In genomic region chr1:99441234-99442095, GRCh38 we compare ENCODE assay signal across 10 cellular contexts.
A peak's percentile ranks its signal among the peaks of the same experiment; 100 is the strongest.
DNase-seq lines count a peak whose midpoint lies in the region; ATAC-seq and TF ChIP-seq lines count a peak whose summit lies in the region.
"Had no signal": no experiment of that assay in that cellular context is flagged by ENCODE, and none has a peak within 500 bp of the region (broad histone marks: within the 10 kb centered on the region; RNA-seq: fewer than 3 reads in every experiment).

No MANE protein-coding gene starts in this region.

- H3K9me3 Mint-ChIP-seq in HFFc6: peaks cover 4% of the 10 kb centered on the region; the same call in 1 of the 2 replicates
- H3K9me3 Mint-ChIP-seq: neural crest cell had no signal

- H3K27me3 Mint-ChIP-seq in HFFc6 (ENCODE audit: insufficient read depth): no peaks in the 10 kb centered on the region

- no peak for ATAC-seq in GM21515 (IDR thresholded peaks at IDR 0.05; ENCODE audit: unreplicated experiment)

- no peak overlapping the region for H3K4me3 ChIP-seq in AG10803 (ENCODE audit: low read length)
- H3K4me3 ChIP-seq in SK-N-SH (ENCODE audit: low read depth in 2 of 2, low read length in 1 of 2): no peak overlapping the region
- no peak overlapping the region for H3K4me3 ChIP-seq in HAP-1
- H3K4me3 ChIP-seq in right atrium auricular region: no peak overlapping the region

- no peaks in the 10 kb centered on the region for H3K36me3 ChIP-seq in SK-N-SH (replicated peaks in 1 of 2; ENCODE audit: control insufficient read depth in 1 of 2, insufficient read depth in 2 of 2, low read length in 1 of 2)
- H3K36me3 ChIP-seq in HAP-1 (replicated peaks): no peaks in the 10 kb centered on the region
- H3K36me3 ChIP-seq in right atrium auricular region: no peaks in the 10 kb centered on the region

- WGBS in SK-N-SH (ENCODE audit: low lambda C conversion rate): 78% methylated on average over 8 of the region's 8 CpGs

- in situ Hi-C loops in HAP-1 (cut with MboI; ENCODE audit: low sequenced_read_pairs): no loop called here

- CTCF ChIA-PET in SK-N-SH (lab: Yijun Ruan, JAX): interaction anchor here (0.6 kb wide), 1 partner anchor 72 kb away, joined by 3 read pairs; no protein-coding TSS in a partner anchor

- no peak for TF ChIP-seq EP300 in SK-N-SH (IDR thresholded peaks at IDR 0.05; ENCODE audit: borderline replicate concordance in 1 of 2, low read depth in 1 of 2, low read length in 1 of 2)

- H3K9me3 ChIP-seq in SK-N-SH (no peaks in the 10 kb centered on the region), HAP-1 (no peaks in the 10 kb centered on the region), right atrium auricular region (no peaks in the 10 kb centered on the region)

- peak overlapping the region; percentile 73 for H2AFZ ChIP-seq in SK-N-SH (ENCODE audit: low read depth)

- H3K27ac ChIP-seq in SK-N-SH (ENCODE audit: low read depth in 2 of 2, low read length in 1 of 2) (peak overlapping the region in 1 of 2 experiments; percentile 48; a peak in 1 of 4 replicates), right atrium auricular region (no peak overlapping the region)

- DNase-seq in AG10803 (ENCODE audit: low read depth): peak; percentile 65
- peak; percentile 45 for DNase-seq in HFFc6
- no peak for DNase-seq in SK-N-SH
- DNase-seq in foreskin melanocyte: peak; percentile 57
- DNase-seq in HAP-1 (ENCODE audit: low spot score in 2 of 2): no peak
- no peak for DNase-seq in NCI-H2227 (lab: John Stamatoyannopoulos, UW; ENCODE audit: unreplicated experiment)
- no peak for DNase-seq in right atrium auricular region (ENCODE audit: low spot score)
- DNase-seq: NCI-H2227 treated with DMSO at 0.1 percent for 48 hours had no signal

- no peaks in the 10 kb centered on the region for H3K79me2 ChIP-seq in SK-N-SH (ENCODE audit: insufficient read depth)

- no peaks in the 10 kb centered on the region for H4K20me1 ChIP-seq in SK-N-SH (ENCODE audit: insufficient read depth)

- no peak for TF ChIP-seq CTCF in AG10803 (conservative IDR thresholded peaks at IDR 0.05; ENCODE audit: low read length)
- TF ChIP-seq CTCF in HFFc6 (IDR thresholded peaks at IDR 0.05): no peak
- TF ChIP-seq CTCF in SK-N-SH (IDR thresholded peaks at IDR 0.05): no peak
- TF ChIP-seq CTCF in right atrium auricular region (IDR thresholded peaks at IDR 0.05): no peak

- 0 out of 2 replicates have a peak overlapping the region, but pooled peaks have one; percentile 0 for H3K4me2 ChIP-seq in SK-N-SH

- H3K9me2 ChIP-seq in SK-N-SH: no peaks in the 10 kb centered on the region

- POLR2A ChIA-PET in SK-N-SH (lab: Yijun Ruan, JAX): no interaction called here

- peaks cover 38% of the 10 kb centered on the region for H3K4me1 Mint-ChIP-seq in HFFc6 (ENCODE audit: low read depth)
- H3K4me1 Mint-ChIP-seq: neural crest cell had no signal

- TF ChIP-seq RAD21 in SK-N-SH (IDR thresholded peaks at IDR 0.05; ENCODE audit: low read length): no peak

- H3K4me1 ChIP-seq in SK-N-SH (ENCODE audit: control insufficient read depth in 1 of 2, insufficient read depth in 2 of 2, low read depth in 1 of 2, low read length in 1 of 2) (no peaks in the 10 kb centered on the region; a peak in 1 of 4 replicates), HAP-1 (no peaks in the 10 kb centered on the region), right atrium auricular region (no peaks in the 10 kb centered on the region)

- H3K27me3 ChIP-seq in SK-N-SH (ENCODE audit: insufficient read depth): no peaks in the 10 kb centered on the region
- no peaks in the 10 kb centered on the region for H3K27me3 ChIP-seq in HAP-1 (ENCODE audit: low read depth)
- no peaks in the 10 kb centered on the region for H3K27me3 ChIP-seq in right atrium auricular region

- H3K4me3 Mint-ChIP-seq in HFFc6: no peak overlapping the region
- H3K4me3 Mint-ChIP-seq: neural crest cell had no signal

- H3K27ac Mint-ChIP-seq in HFFc6: no peak overlapping the region; the same call in 1 of the 2 replicates

- H3K9ac ChIP-seq in SK-N-SH: no peak overlapping the region

- peaks cover 5% of the 10 kb centered on the region for H3F3A ChIP-seq in SK-N-SH (replicated peaks; ENCODE audit: insufficient read depth)

- H3K36me3 Mint-ChIP-seq in HFFc6 (ENCODE audit: low read depth): no peaks in the 10 kb centered on the region

TF ChIP-seq in SK-N-SH, 30 proteins besides CTCF, POLR2A, EP300 and RAD21:
- TF ChIP-seq FOSL2 (IDR thresholded peaks at IDR 0.05; ENCODE audit: borderline replicate concordance, low read depth) (peak; percentile 10; the same call in 1 of the 2 replicates), RCOR1 (IDR thresholded peaks at IDR 0.05; ENCODE audit: low read length) (no peak), GATA2 (CRISPR knock-in tag; IDR thresholded peaks at IDR 0.05) (no peak), JUND (IDR thresholded peaks at IDR 0.05) (peak; percentile 37; the same call in 1 of the 2 replicates)
- TF ChIP-seq, protein P1, sequence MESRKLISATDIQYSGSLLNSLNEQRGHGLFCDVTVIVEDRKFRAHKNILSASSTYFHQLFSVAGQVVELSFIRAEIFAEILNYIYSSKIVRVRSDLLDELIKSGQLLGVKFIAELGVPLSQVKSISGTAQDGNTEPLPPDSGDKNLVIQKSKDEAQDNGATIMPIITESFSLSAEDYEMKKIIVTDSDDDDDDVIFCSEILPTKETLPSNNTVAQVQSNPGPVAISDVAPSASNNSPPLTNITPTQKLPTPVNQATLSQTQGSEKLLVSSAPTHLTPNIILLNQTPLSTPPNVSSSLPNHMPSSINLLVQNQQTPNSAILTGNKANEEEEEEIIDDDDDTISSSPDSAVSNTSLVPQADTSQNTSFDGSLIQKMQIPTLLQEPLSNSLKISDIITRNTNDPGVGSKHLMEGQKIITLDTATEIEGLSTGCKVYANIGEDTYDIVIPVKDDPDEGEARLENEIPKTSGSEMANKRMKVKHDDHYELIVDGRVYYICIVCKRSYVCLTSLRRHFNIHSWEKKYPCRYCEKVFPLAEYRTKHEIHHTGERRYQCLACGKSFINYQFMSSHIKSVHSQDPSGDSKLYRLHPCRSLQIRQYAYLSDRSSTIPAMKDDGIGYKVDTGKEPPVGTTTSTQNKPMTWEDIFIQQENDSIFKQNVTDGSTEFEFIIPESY (IDR thresholded peaks at IDR 0.05; ENCODE audit: borderline replicate concordance, low read depth): no peak

Comparison
In these comparisons a context has a peak if more than half of its experiments do, and no peak if none do; other contexts are left out.
1. DNase-seq: peak in AG10803 (single experiment), HFFc6 (single experiment) and foreskin melanocyte (single experiment); none in SK-N-SH (single experiment), HAP-1 (0 of 2), NCI-H2227 (single experiment) and right atrium auricular region (single experiment).